In genomic region chrX:45771114-45771513, GRCh38 we compare ENCODE assay signal across 8 cellular contexts.
A peak's percentile ranks its signal among the peaks of the same experiment; 100 is the strongest.
DNase-seq lines count a peak whose midpoint lies in the region; ATAC-seq, FAIRE-seq and TF ChIP-seq lines count a peak whose summit lies in the region.

No MANE protein-coding gene starts in this region.

- H3K9me3 ChIP-seq in HEK293 (ENCODE audit: control insufficient read depth, insufficient read depth, low read depth, low read length), result no peaks in the 10 kb centered on the region
- no peaks in the 10 kb centered on the region for H3K9me3 ChIP-seq in adipocyte (ENCODE audit: control insufficient read depth, low read length)
- H3K9me3 ChIP-seq in upper lobe of right lung, result no peaks in the 10 kb centered on the region

- no peak overlapping the region; the same call in 1 of the 2 replicates for H3K27ac ChIP-seq in HEK293 (ENCODE audit: extremely low read depth, low read depth, low read length)
- peak overlapping the region; percentile 88 for H3K27ac ChIP-seq in upper lobe of right lung

- DNase-seq in A172 (ENCODE audit: low spot score) (peak; percentile 98), adipocyte (ENCODE audit: low read depth) (peak; percentile 74), kidney glomerular epithelial cell (lab: John Stamatoyannopoulos, UW) (peak; percentile 43), upper lobe of right lung (no peak), D721Med (ENCODE audit: insufficient read length, low spot score) (no peak)

- FAIRE-seq in D721Med (lab: Jason Lieb, UNC), result no peak

- CTCF ChIA-PET in HEK293 (lab: Yijun Ruan, JAX), result interaction anchor here (0.5 to 1.9 kb wide), 2 partner anchors 11 to 673 kb away, joined by 3 to 4 read pairs; no protein-coding TSS in a partner anchor

- H3K4me1 ChIP-seq in HEK293 (ENCODE audit: control insufficient read depth, insufficient read depth, low read length), result peaks cover 3% of the 10 kb centered on the region; the same call in 1 of the 2 replicates
- H3K4me1 ChIP-seq in adipocyte (ENCODE audit: control insufficient read depth, insufficient read depth, low read length), result peaks cover 52% of the 10 kb centered on the region
- no peaks in the 10 kb centered on the region for H3K4me1 ChIP-seq in upper lobe of right lung

- H3K4me3 ChIP-seq in HEK293 (ENCODE audit: low read depth, low read length), result peak overlapping the region; percentile 28
- peak overlapping the region; percentile 87 for H3K4me3 ChIP-seq in adipocyte (ENCODE audit: low read length)
- H3K4me3 ChIP-seq in upper lobe of right lung, result peak overlapping the region; percentile 57

- POLR2A ChIA-PET in HEK293 (lab: Yijun Ruan, JAX), result no interaction called here

- H3K9ac ChIP-seq in adipocyte (ENCODE audit: low read length), result peak overlapping the region; percentile 88

- intact Hi-C loops in upper lobe of right lung (cut with DNase I), result no loop called here

- TF ChIP-seq CTCF in HEK293 (tag by site-specific recombination; IDR thresholded peaks at IDR 0.05) (no peak), upper lobe of right lung (IDR thresholded peaks at IDR 0.05) (no peak), D721Med (IDR thresholded peaks at IDR 0.05; ENCODE audit: insufficient read depth, missing control alignments) (no peak)

- H3K27me3 ChIP-seq in adipocyte (replicated peaks; ENCODE audit: control insufficient read depth, insufficient read depth, low read length) (no peaks in the 10 kb centered on the region), upper lobe of right lung (no peaks in the 10 kb centered on the region)

- H3K36me3 ChIP-seq in HEK293 (ENCODE audit: control insufficient read depth in 2 of 2, insufficient read depth in 1 of 2, low read length in 2 of 2) (peaks cover 0 to 13% of the 10 kb centered on the region in 2 experiments; a peak in 1 of 3 replicates), adipocyte (ENCODE audit: control insufficient read depth, insufficient read depth, low read length, severe bottlenecking) (no peaks in the 10 kb centered on the region), upper lobe of right lung (no peaks in the 10 kb centered on the region)

- ATAC-seq in upper lobe of right lung, result peak; percentile 54
- ATAC-seq in GM21360 (IDR thresholded peaks at IDR 0.05; ENCODE audit: unreplicated experiment), result no peak
- no peak for ATAC-seq in GM21515 (IDR thresholded peaks at IDR 0.05; ENCODE audit: unreplicated experiment)

TF ChIP-seq in HEK293, 187 proteins besides CTCF, POLR2A, EP300 and RAD21:
- TF ChIP-seq ZNF629 (tag by site-specific recombination; IDR thresholded peaks at IDR 0.05), result peak; percentile 56; the same call in 1 of the 2 replicates
- no peak for TF ChIP-seq ZNF280D (tag by site-specific recombination; IDR thresholded peaks at IDR 0.05)
- TF ChIP-seq TRIM28 (IDR thresholded peaks at IDR 0.05; ENCODE audit: borderline replicate concordance, low read length), result peak; percentile 55; the same call in 1 of the 2 replicates
- TF ChIP-seq ZXDB (tag by site-specific recombination; IDR thresholded peaks at IDR 0.05), result peak; percentile 21; the same call in 1 of the 2 replicates
- no peak for TF ChIP-seq ZNF549 (tag by site-specific recombination; IDR thresholded peaks at IDR 0.05)
- 0 out of 2 replicates have a peak, but pooled peaks have one; percentile 14 for TF ChIP-seq PRDM6 (tag by site-specific recombination; IDR thresholded peaks at IDR 0.05)
- peak; percentile 35; the same call in 1 of the 2 replicates for TF ChIP-seq ZNF660 (tag by site-specific recombination; IDR thresholded peaks at IDR 0.05)
- TF ChIP-seq ZNF140 (tag by site-specific recombination; IDR thresholded peaks at IDR 0.05), result no peak
- no peak for TF ChIP-seq ZNF785 (tag by site-specific recombination; IDR thresholded peaks at IDR 0.05)

Comparison
In these comparisons a context has a peak if more than half of its experiments do, and no peak if none do; other contexts are left out.
1. DNase-seq: peak in A172 (single experiment), adipocyte (single experiment) and kidney glomerular epithelial cell (single experiment); none in upper lobe of right lung (single experiment) and D721Med (single experiment).
2. H3K4me3 ChIP-seq: peak in every context shown above with its lines; median percentile 87 in adipocyte; 57 in upper lobe of right lung; 28 in HEK293.